ENCODE assay signal across 26 cellular contexts in the genomic region with DNA sequence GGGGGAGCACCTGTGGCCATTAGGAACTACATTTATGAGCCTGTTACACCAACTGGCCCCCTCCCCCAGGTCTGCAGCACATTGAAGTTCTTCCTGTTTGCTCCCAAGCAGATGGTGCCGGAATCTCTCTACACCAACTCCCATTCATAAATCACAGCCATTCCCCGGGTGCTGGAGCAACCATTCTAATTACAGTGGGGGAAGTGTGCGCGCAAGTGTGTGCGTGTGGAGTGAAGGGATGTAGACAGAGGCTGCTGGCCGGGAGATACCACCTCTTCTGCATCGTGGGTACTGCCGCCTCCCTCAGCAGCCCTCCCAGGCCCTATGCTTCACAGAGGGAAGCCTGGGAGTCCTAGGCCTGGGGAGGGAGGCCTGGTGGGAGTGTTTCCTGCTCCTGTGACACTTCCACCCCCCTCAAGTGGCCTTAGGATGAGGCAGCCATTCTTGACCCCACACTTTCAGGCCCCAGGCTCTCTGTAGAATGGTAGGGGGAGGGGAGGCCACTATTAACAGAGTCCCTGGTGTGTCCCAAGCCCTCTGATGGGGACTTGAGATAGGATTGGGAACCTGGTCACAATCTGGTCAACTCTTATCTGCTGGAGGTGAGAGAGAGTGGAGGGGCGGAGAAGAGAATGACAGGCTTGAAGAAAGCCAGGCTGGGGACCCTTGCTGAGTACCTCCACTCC.
A peak's percentile ranks its signal among the peaks of the same experiment; 100 is the strongest.
DNase-seq lines count a peak whose midpoint lies in the region; ATAC-seq, FAIRE-seq and TF ChIP-seq lines count a peak whose summit lies in the region.
"Had no signal": no experiment of that assay in that cellular context is flagged by ENCODE, and none has a peak within 500 bp of the region (broad histone marks: within the 10 kb centered on the region; RNA-seq: fewer than 3 reads in every experiment).

No MANE protein-coding gene starts in this region.

- intact Hi-C loops in mucosa of descending colon (cut with DNase I, micrococcal nuclease) (no loop called here), esophagus squamous epithelium (cut with DNase I) (no loop called here)
- intact Hi-C loops in activated CD8-positive, alpha-beta T cell treated with anti-CD3 and anti-CD28 coated beads for 36 hours (cut with micrococcal nuclease), result no loop called here

- H3K27ac ChIP-seq in esophagus squamous epithelium, result no peak overlapping the region
- H3K27ac ChIP-seq: heart left ventricle, left ventricle myocardium inferior, thoracic aorta had no signal

- peak; percentile 32 for ATAC-seq in mucosa of descending colon
- no peak for ATAC-seq in activated CD8-positive, alpha-beta T cell treated with anti-CD3 and anti-CD28 coated beads for 36 hours
- ATAC-seq: activated CD8-positive, alpha-beta memory T cell treated with anti-CD3 and anti-CD28 coated beads, Interleukin-2, amount 10 ng/mL, durations not matched to agents 7 days and 5 days; CD8-positive, alpha-beta T cell; heart left ventricle had no signal

- no peaks in the 10 kb centered on the region for H3K27me3 Mint-ChIP-seq in immature natural killer cell (ENCODE audit: low read depth in 3 of 3)
- no peaks in the 10 kb centered on the region for H3K27me3 Mint-ChIP-seq in activated CD8-positive, alpha-beta T cell treated with anti-CD3 and anti-CD28 coated beads for 36 hours
- H3K27me3 Mint-ChIP-seq: activated naive CD4-positive, alpha-beta T cell treated with anti-CD3 and anti-CD28 coated beads, Interleukin-2, amount 50 U/mL, for 24 hours had no signal

- H3K4me1 Mint-ChIP-seq in immature natural killer cell, result no peaks in the 10 kb centered on the region
- no peaks in the 10 kb centered on the region for H3K4me1 Mint-ChIP-seq in activated CD8-positive, alpha-beta T cell treated with anti-CD3 and anti-CD28 coated beads for 36 hours (ENCODE audit: low read depth)
- H3K4me1 Mint-ChIP-seq: activated naive CD4-positive, alpha-beta T cell treated with anti-CD3 and anti-CD28 coated beads, Interleukin-2, amount 50 U/mL, for 24 hours had no signal

- no peak for TF ChIP-seq POLR2A in esophagus squamous epithelium (IDR thresholded peaks at IDR 0.05)

- peak overlapping the region in 1 of 6 donors; percentile 20 for H3K27ac Mint-ChIP-seq in immature natural killer cell
- no peak overlapping the region for H3K27ac Mint-ChIP-seq in activated CD8-positive, alpha-beta T cell treated with anti-CD3 and anti-CD28 coated beads for 36 hours
- H3K27ac Mint-ChIP-seq: activated CD8-positive, alpha-beta memory T cell treated with anti-CD3 and anti-CD28 coated beads, Interleukin-2, amount 10 ng/mL, durations not matched to agents 7 days and 5 days; activated naive CD4-positive, alpha-beta T cell treated with anti-CD3 and anti-CD28 coated beads, Interleukin-2, amount 50 U/mL, for 24 hours; activated T-helper 1 cell treated with anti-CD3 and anti-CD28 coated beads, Interleukin-12 subunit alpha, Interleukin-12 subunit beta, Interleukin-2, Interleukin-4 antibody, amounts not matched to agents 30 ng/mL and 10 ng/mL and 1 ng/mL, durations not matched to agents 14 hours and 24 hours and 36 hours; CD8-positive, alpha-beta T cell had no signal

- no peaks in the 10 kb centered on the region for H3K27me3 ChIP-seq in esophagus squamous epithelium
- H3K27me3 ChIP-seq: heart left ventricle had no signal

- H3K4me1 ChIP-seq in mucosa of descending colon (ENCODE audit: low read depth) (no peaks in the 10 kb centered on the region), esophagus squamous epithelium (peaks cover 0 to 13% (median 0%) of the 10 kb centered on the region in 3 donors)
- H3K4me1 ChIP-seq: left ventricle myocardium inferior had no signal

- no peak for FAIRE-seq in urothelium cell line (lab: Jason Lieb, UNC)
- FAIRE-seq: endothelial cell of umbilical vein, H1, RCC 7860 had no signal

- TF ChIP-seq CTCF in mucosa of descending colon (IDR thresholded peaks at IDR 0.05) (no peak), esophagus squamous epithelium (IDR thresholded peaks at IDR 0.05) (no peak)
- TF ChIP-seq CTCF in activated CD8-positive, alpha-beta T cell treated with anti-CD3 and anti-CD28 coated beads for 36 hours (IDR thresholded peaks at IDR 0.05), result no peak

- no peak overlapping the region for H3K4me3 Mint-ChIP-seq in immature natural killer cell
- H3K4me3 Mint-ChIP-seq in activated CD8-positive, alpha-beta T cell treated with anti-CD3 and anti-CD28 coated beads for 36 hours, result no peak overlapping the region
- H3K4me3 Mint-ChIP-seq: activated CD4-positive, alpha-beta T cell treated with anti-CD3 and anti-CD28 coated beads, Interleukin-2, amount 10 ng/mL, durations not matched to agents 24 days and 14 days; activated CD8-positive, alpha-beta memory T cell treated with anti-CD3 and anti-CD28 coated beads, Interleukin-2, amount 10 ng/mL, durations not matched to agents 7 days and 5 days; activated naive CD4-positive, alpha-beta T cell treated with anti-CD3 and anti-CD28 coated beads, Interleukin-2, amount 50 U/mL, for 24 hours; activated T-helper 1 cell treated with anti-CD3 and anti-CD28 coated beads, Interleukin-12 subunit alpha, Interleukin-12 subunit beta, Interleukin-2, Interleukin-4 antibody, amounts not matched to agents 30 ng/mL and 10 ng/mL and 1 ng/mL, durations not matched to agents 14 hours and 24 hours and 36 hours; CD8-positive, alpha-beta T cell had no signal

- H3K9me3 ChIP-seq in mucosa of descending colon (no peaks in the 10 kb centered on the region), esophagus squamous epithelium (no peaks in the 10 kb centered on the region)
- H3K9me3 ChIP-seq: heart left ventricle, left ventricle myocardium inferior, thoracic aorta had no signal

- no peak overlapping the region for H3K4me3 ChIP-seq in mucosa of descending colon
- no peak overlapping the region for H3K4me3 ChIP-seq in esophagus squamous epithelium
- H3K4me3 ChIP-seq: heart left ventricle, left ventricle myocardium inferior, thoracic aorta had no signal

- 70 to 86% methylated on average over 1 to 4 of the region's 9 CpGs for WGBS in esophagus squamous epithelium, 2 donors

- DNase-seq in DMS153 (lab: John Stamatoyannopoulos, UW), result peak; percentile 81
- peak; percentile 25 for DNase-seq in NCI-H1694 (lab: John Stamatoyannopoulos, UW)
- peak; percentile 24 for DNase-seq in SHP77 treated with DMSO at 0.1 percent for 48 hours (lab: John Stamatoyannopoulos, UW)
- DNase-seq in mucosa of descending colon, result peak in 2 of 3 donors; percentile 22 to 23
- no peak for DNase-seq in esophagus squamous epithelium (lab: John Stamatoyannopoulos, UW)
- DNase-seq in urothelium cell line (ENCODE audit: low spot score), result no peak
- no peak for DNase-seq in immature natural killer cell
- no peak for DNase-seq in activated CD8-positive, alpha-beta T cell treated with anti-CD3 and anti-CD28 coated beads for 36 hours
- DNase-seq: activated CD4-positive, alpha-beta T cell treated with anti-CD3 and anti-CD28 coated beads, Interleukin-2, amount 10 ng/mL, durations not matched to agents 24 days and 14 days; activated CD8-positive, alpha-beta memory T cell treated with anti-CD3 and anti-CD28 coated beads, Interleukin-2, amount 10 ng/mL, durations not matched to agents 7 days and 5 days; CD8-positive, alpha-beta T cell; central memory CD4-positive, alpha-beta T cell; dermis blood vessel endothelial cell; left ventricle myocardium inferior; MM.1S; NCI-H187; NCI-H345; stimulated activated CD4-positive, alpha-beta T cell treated with anti-CD3 and anti-CD28 coated beads, Interleukin-2, amount 100 ng/mL, for 48 hours; stimulated activated naive CD4-positive, alpha-beta T cell treated with Interleukin-2 at 50 U/mL for 16 hours had no signal

- POLR2A ChIA-PET in activated CD8-positive, alpha-beta T cell treated with anti-CD3 and anti-CD28 coated beads for 36 hours (lab: Charles Lee), result no interaction called here

- no peaks in the 10 kb centered on the region for H3K9me3 Mint-ChIP-seq in immature natural killer cell
- no peaks in the 10 kb centered on the region for H3K9me3 Mint-ChIP-seq in activated CD8-positive, alpha-beta T cell treated with anti-CD3 and anti-CD28 coated beads for 36 hours
- H3K9me3 Mint-ChIP-seq: activated CD4-positive, alpha-beta T cell treated with anti-CD3 and anti-CD28 coated beads, Interleukin-2, amount 10 ng/mL, durations not matched to agents 24 days and 14 days; activated naive CD4-positive, alpha-beta T cell treated with anti-CD3 and anti-CD28 coated beads, Interleukin-2, amount 50 U/mL, for 24 hours; activated T-helper 1 cell treated with anti-CD3 and anti-CD28 coated beads, Interleukin-12 subunit alpha, Interleukin-12 subunit beta, Interleukin-2, Interleukin-4 antibody, amounts not matched to agents 30 ng/mL and 10 ng/mL and 1 ng/mL, durations not matched to agents 14 hours and 24 hours and 36 hours; CD8-positive, alpha-beta T cell had no signal

- H3K36me3 ChIP-seq in mucosa of descending colon (ENCODE audit: low read depth) (no peaks in the 10 kb centered on the region), esophagus squamous epithelium (no peaks in the 10 kb centered on the region)
- H3K36me3 ChIP-seq: heart left ventricle, left ventricle myocardium inferior, thoracic aorta had no signal

- no peaks in the 10 kb centered on the region for H3K36me3 Mint-ChIP-seq in immature natural killer cell
- H3K36me3 Mint-ChIP-seq in activated CD8-positive, alpha-beta T cell treated with anti-CD3 and anti-CD28 coated beads for 36 hours (ENCODE audit: low read depth), result no peaks in the 10 kb centered on the region
- H3K36me3 Mint-ChIP-seq: activated CD8-positive, alpha-beta memory T cell treated with anti-CD3 and anti-CD28 coated beads, Interleukin-2, amount 10 ng/mL, durations not matched to agents 7 days and 5 days; activated naive CD4-positive, alpha-beta T cell treated with anti-CD3 and anti-CD28 coated beads, Interleukin-2, amount 50 U/mL, for 24 hours; CD8-positive, alpha-beta T cell had no signal

- CTCF ChIA-PET in activated CD8-positive, alpha-beta T cell treated with anti-CD3 and anti-CD28 coated beads for 36 hours (lab: Charles Lee), result no interaction called here

Comparison
In these comparisons a context has a peak if more than half of its experiments do, and no peak if none do; other contexts are left out.
1. DNase-seq: peak in DMS153 (single experiment), NCI-H1694 (single experiment), SHP77 treated with DMSO at 0.1 percent for 48 hours (single experiment) and mucosa of descending colon (2 of 3); none in esophagus squamous epithelium (single experiment), urothelium cell line (single experiment), immature natural killer cell (0 of 3) and activated CD8-positive, alpha-beta T cell treated with anti-CD3 and anti-CD28 coated beads for 36 hours (single experiment).